In genomic region chr6:1491025-1491424, GRCh38 we compare ENCODE assay signal across 1 cellular context.
TF ChIP-seq lines count a peak whose summit lies in the region.

No MANE protein-coding gene starts in this region.

TF ChIP-seq in IMR-90, 13 proteins besides CTCF, POLR2A, EP300 and RAD21:
- TF ChIP-seq ELK1 (IDR thresholded peaks at IDR 0.05; ENCODE audit: borderline replicate concordance, low read depth, low read length) (no peak), SMC3 (IDR thresholded peaks at IDR 0.05; ENCODE audit: low read depth, low read length) (no peak), MXI1 (IDR thresholded peaks at IDR 0.05; ENCODE audit: borderline replicate concordance, low read depth, low read length) (no peak), RFX5 (IDR thresholded peaks at IDR 0.05; ENCODE audit: low read depth, low read length) (no peak), USF2 (IDR thresholded peaks at IDR 0.05; ENCODE audit: low read depth, low read length) (no peak), MAFK (IDR thresholded peaks at IDR 0.05; ENCODE audit: low read depth, low read length) (no peak), FOS (IDR thresholded peaks at IDR 0.05; ENCODE audit: low read depth, low read length) (no peak), BHLHE40 (IDR thresholded peaks at IDR 0.05; ENCODE audit: low read depth, low read length) (no peak), MAZ (IDR thresholded peaks at IDR 0.05; ENCODE audit: borderline replicate concordance, low read depth, low read length) (no peak), CEBPB (IDR thresholded peaks at IDR 0.05; ENCODE audit: low read depth, low read length) (no peak), RCOR1 (IDR thresholded peaks at IDR 0.05; ENCODE audit: insufficient replicate concordance, low read length) (no peak), CHD1 (IDR thresholded peaks at IDR 0.05; ENCODE audit: low read depth, low read length) (no peak), NFE2L2 (IDR thresholded peaks at IDR 0.05; ENCODE audit: low read depth, low read length) (no peak)
TF ChIP-seq in IMR-90: peak in this region for 0.
